In genomic region chr19:13339869-13340268, GRCh38 we compare ENCODE assay signal across 16 cellular contexts.
"Had no signal": no experiment of that assay in that cellular context is flagged by ENCODE, and none has a peak within 500 bp of the region (broad histone marks: within the 10 kb centered on the region; RNA-seq: fewer than 3 reads in every experiment).

No MANE protein-coding gene starts in this region.

- H3K4me1 ChIP-seq: esophagus muscularis mucosa, neural progenitor cell, stomach had no signal

- H3K27me3 ChIP-seq: brain microvascular endothelial cell, neural progenitor cell, ovary had no signal

- DNase-seq: activated CD4-positive, alpha-beta T cell treated with anti-CD3 and anti-CD28 coated beads for 1 hour; activated CD4-positive, alpha-beta T cell treated with anti-CD3 and anti-CD28 coated beads, Interleukin-2, amount 50 U/mL, for 4 hours; activated naive CD4-positive, alpha-beta T cell; activated naive CD8-positive, alpha-beta T cell treated with anti-CD3 and anti-CD28 coated beads, Interleukin-2, amount 10 ng/mL, durations not matched to agents 7 days and 5 days; activated T-cell treated with anti-CD3 and anti-CD28 coated beads for 4 hours; brain microvascular endothelial cell; left cardiac atrium; naive B cell; ovary; stimulated activated CD4-positive, alpha-beta T cell treated with anti-CD3 and anti-CD28 coated beads, Interleukin-2, amount 100 ng/mL, for 24 hours; stomach; T-cell; T-helper 9 cell had no signal

- H3K4me3 ChIP-seq: esophagus muscularis mucosa, neural progenitor cell, ovary, stomach, thoracic aorta had no signal

- ATAC-seq: left cardiac atrium, T-cell had no signal

- H3K27ac ChIP-seq: brain microvascular endothelial cell, esophagus muscularis mucosa, neural progenitor cell, ovary, stomach, thoracic aorta had no signal

- H3K36me3 ChIP-seq: brain microvascular endothelial cell, esophagus muscularis mucosa, neural progenitor cell, ovary, stomach, thoracic aorta had no signal

- H3K9me3 ChIP-seq: thoracic aorta had no signal
